In the genomic region with DNA sequence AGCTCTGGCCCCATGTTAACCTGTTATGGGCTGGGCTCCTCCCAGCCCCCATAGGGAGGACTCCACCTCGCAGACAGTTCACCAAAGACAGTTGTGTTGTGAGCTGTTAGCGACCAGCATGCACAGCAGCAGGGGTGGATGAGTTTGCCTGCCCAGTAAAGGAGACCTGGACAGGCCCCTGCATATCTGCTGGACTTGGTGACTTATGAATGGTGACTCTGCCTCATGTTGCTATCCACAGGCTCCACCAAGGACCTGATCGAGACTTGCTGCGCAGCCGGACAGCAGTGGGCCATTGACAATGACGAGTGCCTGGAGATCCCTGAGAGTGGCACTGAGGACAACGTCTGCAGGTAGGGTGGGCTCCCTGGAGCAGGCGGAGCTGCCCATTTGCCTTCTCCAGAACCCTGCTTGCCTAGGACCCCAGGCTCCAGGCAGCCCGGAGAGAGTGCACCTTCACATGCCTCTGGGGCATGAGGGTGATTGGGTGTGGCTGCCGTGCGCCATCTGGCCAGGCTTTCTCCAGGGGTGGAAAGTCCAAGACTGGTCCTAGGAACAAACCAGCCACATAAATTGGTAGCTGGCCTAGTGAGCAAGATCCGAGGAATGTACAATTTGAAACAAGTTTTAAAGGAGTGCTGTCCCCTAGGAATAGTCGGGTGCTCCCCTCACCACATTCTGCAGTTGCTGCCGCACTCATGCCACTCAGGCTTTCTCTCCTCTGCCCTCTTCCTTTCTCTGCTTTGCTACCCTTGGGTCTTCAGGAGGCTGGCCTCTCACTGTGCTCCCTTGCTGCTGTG, we compare ENCODE assay signal across 18 cellular contexts. TPM values are rescaled to one million over a fixed set of nuclear protein-coding genes. Genes with fewer than 3 reads are reported as not detected.
A peak's percentile ranks its signal among the peaks of the same experiment; 100 is the strongest.
DNase-seq lines count a peak whose midpoint lies in the region; ATAC-seq, FAIRE-seq and TF ChIP-seq lines count a peak whose summit lies in the region.
"Had no signal": no experiment of that assay in that cellular context is flagged by ENCODE, and none has a peak within 500 bp of the region (broad histone marks: within the 10 kb centered on the region; RNA-seq: fewer than 3 reads in every experiment).

No MANE protein-coding gene starts in this region.

- peak overlapping the region; percentile 68 for H3K27ac Mint-ChIP-seq in nephron progenitor cell
- H3K27ac Mint-ChIP-seq: CD8-positive, alpha-beta T cell had no signal

- H3K4me3 ChIP-seq in RWPE2 (ENCODE audit: severe bottlenecking) (no peak overlapping the region), suprapubic skin (no peak overlapping the region)
- H3K4me3 ChIP-seq: BLaER1, SJCRH30 had no signal

- TF ChIP-seq EP300 in suprapubic skin (IDR thresholded peaks at IDR 0.05), result no peak

- H3K4me1 ChIP-seq in RWPE2 (ENCODE audit: insufficient read depth, poor library complexity, severe bottlenecking), result no peaks in the 10 kb centered on the region
- H3K4me1 ChIP-seq in suprapubic skin, result peaks cover 6% of the 10 kb centered on the region
- H3K4me1 ChIP-seq: BLaER1, SJCRH30 had no signal

- peaks cover 9% of the 10 kb centered on the region for H3K27me3 Mint-ChIP-seq in nephron progenitor cell (ENCODE audit: low read depth, poor library complexity)

- peaks cover 11% of the 10 kb centered on the region for H3K9me3 Mint-ChIP-seq in nephron progenitor cell
- H3K9me3 Mint-ChIP-seq: CD8-positive, alpha-beta T cell had no signal

- ATAC-seq in RWPE2 (ENCODE audit: low read depth) (no peak), GM19455 (IDR thresholded peaks at IDR 0.05; ENCODE audit: unreplicated experiment) (no peak)
- no peak for ATAC-seq in activated CD4-positive, CD25-positive, alpha-beta regulatory T cell treated with anti-CD3 and anti-CD28 coated beads, Interleukin-2, amount 50 U/mL, for 24 hours
- ATAC-seq: CD8-positive, alpha-beta T cell had no signal

- no peak for FAIRE-seq in GM12891 (lab: Jason Lieb, UNC)
- FAIRE-seq: D721Med, H54 had no signal

- H3K27me3 ChIP-seq in RWPE2 (ENCODE audit: insufficient read depth, poor library complexity, severe bottlenecking), result no peaks in the 10 kb centered on the region
- no peaks in the 10 kb centered on the region for H3K27me3 ChIP-seq in suprapubic skin
- H3K27me3 ChIP-seq: BLaER1 had no signal

- H3K36me3 ChIP-seq in RWPE2 (ENCODE audit: low read depth), result no peaks in the 10 kb centered on the region
- H3K36me3 ChIP-seq in suprapubic skin, result peaks cover 6% of the 10 kb centered on the region
- H3K36me3 ChIP-seq: BLaER1, SJCRH30 had no signal

- TF ChIP-seq CTCF in RWPE2 (IDR thresholded peaks at IDR 0.05; ENCODE audit: poor library complexity, severe bottlenecking), result no peak
- TF ChIP-seq CTCF in nephron progenitor cell (IDR thresholded peaks at IDR 0.05), result no peak
- no peak for TF ChIP-seq CTCF in suprapubic skin (IDR thresholded peaks at IDR 0.05)

- peak; percentile 30 for DNase-seq in activated effector memory CD4-positive, alpha-beta T cell treated with anti-CD3 and anti-CD28 coated beads, Interleukin-2, amount 50 U/mL, for 16 hours
- DNase-seq in activated effector memory CD4-positive, alpha-beta T cell treated with Interleukin-2 at 50 U/mL for 16 hours, result no peak
- peak; percentile 35 for DNase-seq in RWPE2 (ENCODE audit: low spot score)
- DNase-seq in nephron progenitor cell, result no peak
- DNase-seq in suprapubic skin (ENCODE audit: low spot score in 2 of 2), result peak in 1 of 2 donors; percentile 40
- DNase-seq in GM12891 (ENCODE audit: insufficient read length, low spot score), result no peak
- DNase-seq: CD8-positive, alpha-beta T cell; DMS79; NCI-H1417; NCI-H1930; NCI-H69; SJCRH30 had no signal

- TF ChIP-seq POLR2A in suprapubic skin (IDR thresholded peaks at IDR 0.05), result no peak
- TF ChIP-seq POLR2A in GM12891 (IDR thresholded peaks at IDR 0.05; ENCODE audit: low read depth, low read length), result no peak

- H3K27ac ChIP-seq in RWPE2 (ENCODE audit: poor library complexity, severe bottlenecking) (no peak overlapping the region), suprapubic skin (peak overlapping the region; percentile 48)
- H3K27ac ChIP-seq: 22Rv1, BLaER1, SJCRH30 had no signal

- H3K36me3 Mint-ChIP-seq in nephron progenitor cell (ENCODE audit: low read depth), result no peaks in the 10 kb centered on the region

- no peaks in the 10 kb centered on the region for H3K9me3 ChIP-seq in RWPE2 (ENCODE audit: severe bottlenecking)
- no peaks in the 10 kb centered on the region for H3K9me3 ChIP-seq in suprapubic skin
- H3K9me3 ChIP-seq: BLaER1, SJCRH30 had no signal

- no peak overlapping the region for H3K4me3 Mint-ChIP-seq in nephron progenitor cell
- H3K4me3 Mint-ChIP-seq: CD8-positive, alpha-beta T cell had no signal

- peaks cover 8% of the 10 kb centered on the region for H3K4me1 Mint-ChIP-seq in nephron progenitor cell

- WGBS in suprapubic skin, result 65% methylated on average over 12 of the region's 14 CpGs

TF ChIP-seq in GM12891, 5 proteins besides CTCF, POLR2A, EP300 and RAD21:
- TF ChIP-seq PAX5 (IDR thresholded peaks at IDR 0.05; ENCODE audit: insufficient read depth, low read length, severe bottlenecking) (no peak), TAF1 (IDR thresholded peaks at IDR 0.05; ENCODE audit: low read depth, low read length) (no peak), POU2F2 (IDR thresholded peaks at IDR 0.05; ENCODE audit: low read depth, low read length) (no peak), POLR2AphosphoS5 (IDR thresholded peaks at IDR 0.05; ENCODE audit: low read depth, low read length) (no peak), SPI1 (IDR thresholded peaks at IDR 0.05; ENCODE audit: low read depth, low read length) (no peak)

RNA-seq across cellular contexts. Expression of a gene that starts 59.1 kb away (rescaled TPM):
- 10 to 100 TPM; 25.3 to 93.8 (median 47.6) TPM for total RNA-seq in suprapubic skin
- polyA plus RNA-seq in GM12891 (2012; ENCODE audit: low read depth, missing spikeins), result 0.15 TPM
- total RNA-seq: SJCRH30 had no signal

Comparison
In these comparisons a context has a peak if more than half of its experiments do, and no peak if none do; other contexts are left out.
1. DNase-seq: peak in activated effector memory CD4-positive, alpha-beta T cell treated with anti-CD3 and anti-CD28 coated beads, Interleukin-2, amount 50 U/mL, for 16 hours (single experiment) and RWPE2 (single experiment); none in activated effector memory CD4-positive, alpha-beta T cell treated with Interleukin-2 at 50 U/mL for 16 hours (single experiment), nephron progenitor cell (single experiment) and GM12891 (single experiment).